In genomic region chr5:175557778-175558177, GRCh38 we compare ENCODE assay signal across 21 cellular contexts.
DNase-seq lines count a peak whose midpoint lies in the region; ATAC-seq, FAIRE-seq and TF ChIP-seq lines count a peak whose summit lies in the region.
"Had no signal": no experiment of that assay in that cellular context is flagged by ENCODE, and none has a peak within 500 bp of the region (broad histone marks: within the 10 kb centered on the region; RNA-seq: fewer than 3 reads in every experiment).

No MANE protein-coding gene starts in this region.

- H3K27me3 ChIP-seq in H7 (ENCODE audit: control insufficient read depth, insufficient read depth, low read length) (no peaks in the 10 kb centered on the region), endodermal cell (ENCODE audit: control insufficient read depth, insufficient read depth, low read length, poor library complexity, severe bottlenecking) (no peaks in the 10 kb centered on the region), neuronal stem cell (ENCODE audit: control insufficient read depth in 3 of 3, insufficient read depth in 3 of 3, low read depth in 1 of 3, low read length in 3 of 3) (no peaks in the 10 kb centered on the region), small intestine (ENCODE audit: control insufficient read depth in 2 of 2, insufficient read depth in 2 of 2, low read length in 2 of 2) (peaks cover 0 to 1% of the 10 kb centered on the region in 2 donors), prostate gland (replicated peaks; ENCODE audit: insufficient read depth) (no peaks in the 10 kb centered on the region)

- no peak for FAIRE-seq in small intestine (lab: Jason Lieb, UNC)
- FAIRE-seq: A204.1 had no signal

- H3K9me3 ChIP-seq in endodermal cell (ENCODE audit: control insufficient read depth, low read length) (no peaks in the 10 kb centered on the region), neuronal stem cell (replicated peaks in 1 of 2; ENCODE audit: control insufficient read depth in 2 of 2, insufficient read depth in 1 of 2, low read depth in 1 of 2, low read length in 2 of 2) (no peaks in the 10 kb centered on the region), small intestine (ENCODE audit: control insufficient read depth, low read depth) (no peaks in the 10 kb centered on the region), prostate gland (no peaks in the 10 kb centered on the region)
- H3K9me3 ChIP-seq: BE2C had no signal

- H3K4me3 ChIP-seq in H7 (ENCODE audit: insufficient read depth, low read depth, low read length) (no peak overlapping the region), endodermal cell (ENCODE audit: low read length) (no peak overlapping the region), neuronal stem cell (ENCODE audit: low read length in 2 of 2) (no peak overlapping the region), small intestine (ENCODE audit: low read depth in 1 of 2, low read length in 2 of 2) (no peak overlapping the region), prostate gland (no peak overlapping the region)
- H3K4me3 ChIP-seq: GM23248, HAP-1 had no signal

- peak overlapping the region; percentile 18 for H2AFZ ChIP-seq in neuronal stem cell (ENCODE audit: low read length)
- H2AFZ ChIP-seq: GM23248 had no signal

- no peaks in the 10 kb centered on the region for H3K79me1 ChIP-seq in neuronal stem cell (ENCODE audit: low read depth, low read length)

- no peak overlapping the region for H3K9ac ChIP-seq in endodermal cell (ENCODE audit: extremely low read depth, low read length, poor library complexity, severe bottlenecking)
- H3K9ac ChIP-seq in neuronal stem cell (ENCODE audit: low read depth, low read length, poor library complexity), result no peak overlapping the region
- H3K9ac ChIP-seq: GM23248, KMS-11 had no signal

- no peak overlapping the region for H3K27ac ChIP-seq in endodermal cell (ENCODE audit: low read depth, low read length)
- no peak overlapping the region for H3K27ac ChIP-seq in neuronal stem cell (replicated peaks; ENCODE audit: low read length)
- H3K27ac ChIP-seq in small intestine (ENCODE audit: low read depth in 1 of 2, low read length in 1 of 2), result no peak overlapping the region
- H3K27ac ChIP-seq in prostate gland, result no peak overlapping the region
- H3K27ac ChIP-seq: GM23248, HL-60, KMS-11 had no signal

- no peak overlapping the region for H3K4me3 Mint-ChIP-seq in endodermal cell
- H3K4me3 Mint-ChIP-seq: CD4-positive, CD25-positive, alpha-beta regulatory T cell; CD8-positive, alpha-beta memory T cell had no signal

- DNase-seq in H7 (peak; percentile 60), RPMI8226 (peak; percentile 65), endodermal cell (peak; percentile 65), neuronal stem cell (ENCODE audit: low spot score) (no peak), small intestine (no peak), prostate gland (ENCODE audit: low spot score) (no peak), NCI-H524 treated with DMSO at 0.1 percent for 48 hours (lab: John Stamatoyannopoulos, UW) (no peak)
- DNase-seq: ACHN; BE2C; C1 segment of cervical spinal cord; CD4-positive, CD25-positive, alpha-beta regulatory T cell; CD8-positive, alpha-beta memory T cell; COR-L47; DMS 273 treated with DMSO at 0.1 percent for 48 hours; GDM1; GM23248 had no signal

- H4K91ac ChIP-seq in neuronal stem cell (ENCODE audit: low read depth, low read length, poor library complexity), result no peak overlapping the region

- TF ChIP-seq CTCF in endodermal cell (conservative IDR thresholded peaks at IDR 0.05) (no peak), prostate gland (IDR thresholded peaks at IDR 0.05) (no peak)

- H3K36me3 Mint-ChIP-seq in endodermal cell (ENCODE audit: low read depth), result no peaks in the 10 kb centered on the region
- H3K36me3 Mint-ChIP-seq: CD4-positive, CD25-positive, alpha-beta regulatory T cell; CD8-positive, alpha-beta memory T cell had no signal

- H2BK12ac ChIP-seq in neuronal stem cell (ENCODE audit: low read length), result no peak overlapping the region

- peaks cover 11% of the 10 kb centered on the region for H3K4me1 Mint-ChIP-seq in endodermal cell
- H3K4me1 Mint-ChIP-seq: CD8-positive, alpha-beta memory T cell had no signal

- no peak overlapping the region for H2BK15ac ChIP-seq in neuronal stem cell (ENCODE audit: low read length)

- no peak for ATAC-seq in HG02610 (IDR thresholded peaks at IDR 0.05; ENCODE audit: unreplicated experiment)

- H3K27me3 Mint-ChIP-seq in endodermal cell (ENCODE audit: insufficient read depth), result no peaks in the 10 kb centered on the region

- H3K4me1 ChIP-seq in endodermal cell (ENCODE audit: control insufficient read depth, insufficient read depth, low read length), result no peaks in the 10 kb centered on the region
- H3K4me1 ChIP-seq in neuronal stem cell (ENCODE audit: control insufficient read depth in 2 of 2, insufficient read depth in 1 of 2, low read depth in 1 of 2, low read length in 2 of 2), result peaks cover 6 to 8% of the 10 kb centered on the region in 2 donors
- H3K4me1 ChIP-seq in small intestine (ENCODE audit: control insufficient read depth in 2 of 2, insufficient read depth in 1 of 2, low read depth in 1 of 2, low read length in 1 of 2), result no peaks in the 10 kb centered on the region
- H3K4me1 ChIP-seq in prostate gland (replicated peaks), result no peaks in the 10 kb centered on the region
- H3K4me1 ChIP-seq: BE2C, HAP-1 had no signal

- 77 to 80% methylated on average over 1 to 5 of the region's 5 CpGs for WGBS in endodermal cell (ENCODE audit: insufficient coverage in 1 of 2, insufficient read length in 1 of 2), 2 experiments
- no CpG with 5 or more reads among the region's 5 CpGs for WGBS in neuronal stem cell (ENCODE audit: extremely low coverage in 2 of 2, insufficient read length in 2 of 2, insufficient replicate concordance in 1 of 2), 2 donors
- whole genome bisulfite sequencing in small intestine, 3 donors, result 71 to 93% (median 84%) methylated on average over 5 of the region's 5 CpGs
- WGBS in prostate gland, result 65% methylated on average over 5 of the region's 5 CpGs

- no peak overlapping the region for H3K4ac ChIP-seq in neuronal stem cell (ENCODE audit: low read length)

- H3K14ac ChIP-seq in neuronal stem cell (ENCODE audit: low read length), result no peak overlapping the region

- no peak overlapping the region for H3K4me2 ChIP-seq in neuronal stem cell (ENCODE audit: insufficient read depth, low read length, poor library complexity, severe bottlenecking)
- H3K4me2 ChIP-seq: KMS-11 had no signal

- H3K36me3 ChIP-seq in H7 (replicated peaks; ENCODE audit: control insufficient read depth, insufficient read depth, low read length), result no peaks in the 10 kb centered on the region
- H3K36me3 ChIP-seq in endodermal cell (ENCODE audit: control insufficient read depth, insufficient read depth, low read length), result no peaks in the 10 kb centered on the region
- H3K36me3 ChIP-seq in neuronal stem cell (replicated peaks in 1 of 2; ENCODE audit: control insufficient read depth in 2 of 2, insufficient read depth in 2 of 2, low read length in 2 of 2), result no peaks in the 10 kb centered on the region
- H3K36me3 ChIP-seq in small intestine (ENCODE audit: control insufficient read depth in 2 of 2, insufficient read depth in 2 of 2, low read length in 2 of 2), result no peaks in the 10 kb centered on the region
- no peaks in the 10 kb centered on the region for H3K36me3 ChIP-seq in prostate gland
- H3K36me3 ChIP-seq: BE2C, HAP-1 had no signal

- no peak overlapping the region for H3K18ac ChIP-seq in neuronal stem cell (ENCODE audit: low read length)

- H3K9me3 Mint-ChIP-seq in endodermal cell, result no peaks in the 10 kb centered on the region
- H3K9me3 Mint-ChIP-seq: CD4-positive, CD25-positive, alpha-beta regulatory T cell; CD8-positive, alpha-beta memory T cell had no signal

- no peak overlapping the region for H2AK5ac ChIP-seq in neuronal stem cell (ENCODE audit: low read depth, low read length)

- H4K8ac ChIP-seq in neuronal stem cell (ENCODE audit: low read depth, low read length), result no peak overlapping the region

- H2BK5ac ChIP-seq in neuronal stem cell (ENCODE audit: low read length), result no peak overlapping the region

- intact Hi-C loops in prostate gland (cut with DNase I), result no loop called here

- no peak overlapping the region for H3K27ac Mint-ChIP-seq in endodermal cell
- H3K27ac Mint-ChIP-seq: CD4-positive, CD25-positive, alpha-beta regulatory T cell; CD8-positive, alpha-beta memory T cell had no signal

- no peak for TF ChIP-seq POLR2A in prostate gland (IDR thresholded peaks at IDR 0.05)

- H2BK120ac ChIP-seq in neuronal stem cell (ENCODE audit: low read depth, low read length), result no peak overlapping the region

- H3K23ac ChIP-seq in neuronal stem cell (ENCODE audit: low read depth, low read length, poor library complexity), result no peak overlapping the region

Comparison
In these comparisons a context has a peak if more than half of its experiments do, and no peak if none do; other contexts are left out.
1. DNase-seq: peak in H7 (single experiment), RPMI8226 (single experiment) and endodermal cell (single experiment); none in neuronal stem cell (single experiment), small intestine (single experiment), prostate gland (single experiment) and NCI-H524 treated with DMSO at 0.1 percent for 48 hours (single experiment).